Comparison of ENCODE assay signal across 8 cellular contexts in genomic region chr2:169933124-169933711, GRCh38.
DNase-seq lines count a peak whose midpoint lies in the region; ATAC-seq, FAIRE-seq and TF ChIP-seq lines count a peak whose summit lies in the region.

No MANE protein-coding gene starts in this region.

- no peaks in the 10 kb centered on the region for H3K9me2 ChIP-seq in OCI-LY1 (ENCODE audit: low read depth, low read length)

- H4K20me1 ChIP-seq in OCI-LY1 (ENCODE audit: insufficient read depth, low read length): no peaks in the 10 kb centered on the region
- no peaks in the 10 kb centered on the region for H4K20me1 ChIP-seq in osteoblast (ENCODE audit: insufficient read depth, low read length)

- no peaks in the 10 kb centered on the region; the same call in 1 of the 2 replicates for H3F3A ChIP-seq in OCI-LY1 (ENCODE audit: insufficient read depth, low read length)

- H3K9me3 ChIP-seq in A673 (ENCODE audit: low read depth, low read length, poor library complexity, severe bottlenecking): no peaks in the 10 kb centered on the region
- H3K9me3 ChIP-seq in OCI-LY1 (ENCODE audit: low read length): no peaks in the 10 kb centered on the region
- H3K9me3 ChIP-seq in osteoblast (ENCODE audit: low read depth, low read length): no peaks in the 10 kb centered on the region

- TF ChIP-seq POLR2A in GM12892 (IDR thresholded peaks at IDR 0.05; ENCODE audit: low read depth, low read length): no peak

- POLR2A ChIA-PET in A673 (lab: Charles Lee; ENCODE audit: low non-redundant PET): no interaction called here

- no peak overlapping the region for H3K9ac ChIP-seq in OCI-LY1 (ENCODE audit: low read length)

- H3K27ac ChIP-seq in A673 (ENCODE audit: low read depth, low read length, poor library complexity, severe bottlenecking) (no peak overlapping the region), OCI-LY1 (ENCODE audit: low read depth, low read length, poor library complexity, severe bottlenecking) (no peak overlapping the region), osteoblast (ENCODE audit: low read depth, low read length) (peak overlapping the region; percentile 37)

- DNase-seq in A673 (ENCODE audit: low spot score): peak; percentile 67
- no peak for DNase-seq in GM12892 (ENCODE audit: insufficient read length)
- DNase-seq in epithelial cell of esophagus (ENCODE audit: low read depth): peak; percentile 55
- DNase-seq in osteoblast (ENCODE audit: insufficient read length, low spot score, missing footprints): peak; percentile 18
- DNase-seq in DMS114 treated with DMSO at 0.1 percent for 48 hours (lab: John Stamatoyannopoulos, UW; ENCODE audit: unreplicated experiment): no peak

- no peaks in the 10 kb centered on the region for H3K36me3 ChIP-seq in A673 (ENCODE audit: insufficient read depth, low read length, poor library complexity, severe bottlenecking)
- H3K36me3 ChIP-seq in OCI-LY1 (ENCODE audit: insufficient read depth, low read length): no peaks in the 10 kb centered on the region
- H3K36me3 ChIP-seq in osteoblast (ENCODE audit: insufficient read depth, low read length): no peaks in the 10 kb centered on the region

- H3K4me2 ChIP-seq in OCI-LY1 (ENCODE audit: low read length) (no peak overlapping the region), osteoblast (ENCODE audit: insufficient read depth, low read length) (no peak overlapping the region)

- ATAC-seq in HG03469 (IDR thresholded peaks at IDR 0.05; ENCODE audit: unreplicated experiment) (peak; percentile 74), HG03457 (IDR thresholded peaks at IDR 0.05; ENCODE audit: unreplicated experiment) (no peak)

- no peak overlapping the region for H2AFZ ChIP-seq in OCI-LY1 (ENCODE audit: low read length)
- H2AFZ ChIP-seq in osteoblast (ENCODE audit: low read length): no peak overlapping the region

- no peaks in the 10 kb centered on the region for H3K4me1 ChIP-seq in A673 (ENCODE audit: insufficient read depth, low read length, poor library complexity, severe bottlenecking)
- no peaks in the 10 kb centered on the region for H3K4me1 ChIP-seq in OCI-LY1 (ENCODE audit: insufficient read depth, low read length, severe bottlenecking)
- H3K4me1 ChIP-seq in osteoblast (ENCODE audit: insufficient read depth, low read length): no peaks in the 10 kb centered on the region

- peak; percentile 72 for FAIRE-seq in GM12892 (lab: Jason Lieb, UNC)

- no peak overlapping the region for H3K4me3 ChIP-seq in A673 (ENCODE audit: low read depth, low read length, poor library complexity, severe bottlenecking)
- H3K4me3 ChIP-seq in OCI-LY1 (ENCODE audit: low read depth, low read length, poor library complexity, severe bottlenecking): no peak overlapping the region
- no peak overlapping the region for H3K4me3 ChIP-seq in epithelial cell of esophagus (ENCODE audit: low read length)
- no peak overlapping the region for H3K4me3 ChIP-seq in osteoblast (ENCODE audit: insufficient read depth, low read length)

- intact Hi-C loops in A673 (cut with micrococcal nuclease; ENCODE audit: unreplicated experiment): loop anchor here (2.0 to 5.0 kb wide), 3 partner anchors 298 to 879 kb away; no protein-coding TSS in a partner anchor

- CTCF ChIA-PET in A673 (lab: Charles Lee): no interaction called here

- TF ChIP-seq CTCF in A673 (conservative IDR thresholded peaks at IDR 0.05; ENCODE audit: low read depth, low read length) (peak; percentile 78), OCI-LY1 (IDR thresholded peaks at IDR 0.05; ENCODE audit: low read length) (peak; percentile 87), epithelial cell of esophagus (IDR thresholded peaks at IDR 0.05; ENCODE audit: insufficient read depth, low read depth, low read length, missing control alignments) (peak; percentile 67), osteoblast (IDR thresholded peaks at IDR 0.05; ENCODE audit: extremely low read depth, low read depth, low read length) (peak; percentile 70)

- no TSS peak for BruUV-seq in A673 (replicated peaks; lab: Mats Ljungman, UMichigan)

- H3K27me3 ChIP-seq in A673 (replicated peaks; ENCODE audit: insufficient read depth, low read depth, low read length, poor library complexity): no peaks in the 10 kb centered on the region
- H3K27me3 ChIP-seq in OCI-LY1 (ENCODE audit: insufficient read depth, low read length): no peaks in the 10 kb centered on the region
- H3K27me3 ChIP-seq in osteoblast (ENCODE audit: insufficient read depth, low read length): no peaks in the 10 kb centered on the region

- H3K79me2 ChIP-seq in OCI-LY1 (ENCODE audit: insufficient read depth, low read length): no peaks in the 10 kb centered on the region
- peaks cover 5% of the 10 kb centered on the region for H3K79me2 ChIP-seq in osteoblast (ENCODE audit: insufficient read depth, low read length)

Comparison
In these comparisons a context has a peak if more than half of its experiments do, and no peak if none do; other contexts are left out.
1. DNase-seq: peak in A673 (single experiment), epithelial cell of esophagus (single experiment) and osteoblast (single experiment); none in GM12892 (single experiment) and DMS114 treated with DMSO at 0.1 percent for 48 hours (single experiment).
2. Peak in every context shown above with its lines, with median percentiles within 50 percentile points of each other: CTCF ChIP-seq.